ENCODE assay signal across 8 cellular contexts in genomic region chr4:145936142-145937020, GRCh38. TPM values are rescaled to one million over a fixed set of nuclear protein-coding genes. Genes with fewer than 3 reads are reported as not detected.
DNase-seq lines count a peak whose midpoint lies in the region; ATAC-seq and TF ChIP-seq lines count a peak whose summit lies in the region.

No MANE protein-coding gene starts in this region.

- H3K9me3 ChIP-seq in CD8-positive, alpha-beta T cell (ENCODE audit: low read length): no peaks in the 10 kb centered on the region

- peak; percentile 51 for ATAC-seq in CD8-positive, alpha-beta T cell
- ATAC-seq in HG03457 (IDR thresholded peaks at IDR 0.05; ENCODE audit: unreplicated experiment) (peak; percentile 35), natural killer cell (peak; percentile 53 to 78 (median 71))
- ATAC-seq in stimulated activated naive CD8-positive, alpha-beta T cell treated with anti-CD3 and anti-CD28 coated beads, Interleukin-15, amount 100 ng/mL, for 72 hours: peak; percentile 65

- CTCF ChIA-PET in CD8-positive, alpha-beta T cell (lab: Charles Lee): interaction anchor here (0.7 to 1.2 kb wide), 3 partner anchors 20 to 130 kb away, joined by 3 to 4 read pairs (median 3); no protein-coding TSS in a partner anchor

- peak overlapping the region; percentile 58 for H3K27ac ChIP-seq in CD8-positive, alpha-beta T cell (ENCODE audit: low read depth, low read length)

- POLR2A ChIA-PET in CD8-positive, alpha-beta T cell (lab: Charles Lee): interaction anchor here (0.9 to 1.9 kb wide), 4 partner anchors 9 to 42 kb away, joined by 3 to 7 read pairs (median 4); no protein-coding TSS in a partner anchor

- H3K4me1 Mint-ChIP-seq in CD8-positive, alpha-beta T cell (ENCODE audit: low read depth): peaks cover 47% of the 10 kb centered on the region
- peaks cover 48% of the 10 kb centered on the region for H3K4me1 Mint-ChIP-seq in activated T-helper 1 cell treated with anti-CD3 and anti-CD28 coated beads, Interleukin-12 subunit alpha, Interleukin-12 subunit beta, Interleukin-2, Interleukin-4 antibody, amounts not matched to agents 30 ng/mL and 10 ng/mL and 1 ng/mL, durations not matched to agents 14 hours and 24 hours and 36 hours (ENCODE audit: low read depth)
- peaks cover 34 to 40% of the 10 kb centered on the region in 2 donors for H3K4me1 Mint-ChIP-seq in natural killer cell
- peaks cover 56% of the 10 kb centered on the region for H3K4me1 Mint-ChIP-seq in stimulated activated naive CD8-positive, alpha-beta T cell treated with anti-CD3 and anti-CD28 coated beads, Interleukin-15, amount 100 ng/mL, for 72 hours

- TF ChIP-seq CTCF in CD8-positive, alpha-beta T cell (IDR thresholded peaks at IDR 0.05): peak; percentile 27
- TF ChIP-seq CTCF in fibroblast of mammary gland (conservative IDR thresholded peaks at IDR 0.05; ENCODE audit: control insufficient read depth, insufficient read depth, low read depth, low read length) (peak; percentile 17), natural killer cell (IDR thresholded peaks at IDR 0.05) (peak; percentile 36)

- H3K4me3 Mint-ChIP-seq in CD8-positive, alpha-beta T cell: peak overlapping the region; percentile 94
- H3K4me3 Mint-ChIP-seq in activated T-helper 1 cell treated with anti-CD3 and anti-CD28 coated beads, Interleukin-12 subunit alpha, Interleukin-12 subunit beta, Interleukin-2, Interleukin-4 antibody, amounts not matched to agents 30 ng/mL and 10 ng/mL and 1 ng/mL, durations not matched to agents 14 hours and 24 hours and 36 hours: peak overlapping the region; percentile 95
- peak overlapping the region; percentile 88 for H3K4me3 Mint-ChIP-seq in natural killer cell
- peak overlapping the region; percentile 92 to 94 for H3K4me3 Mint-ChIP-seq in stimulated activated naive CD8-positive, alpha-beta T cell treated with anti-CD3 and anti-CD28 coated beads, Interleukin-15, amount 100 ng/mL, for 72 hours

- no peaks in the 10 kb centered on the region for H3K9me3 Mint-ChIP-seq in CD8-positive, alpha-beta T cell
- no peaks in the 10 kb centered on the region for H3K9me3 Mint-ChIP-seq in activated T-helper 1 cell treated with anti-CD3 and anti-CD28 coated beads, Interleukin-12 subunit alpha, Interleukin-12 subunit beta, Interleukin-2, Interleukin-4 antibody, amounts not matched to agents 30 ng/mL and 10 ng/mL and 1 ng/mL, durations not matched to agents 14 hours and 24 hours and 36 hours
- no peaks in the 10 kb centered on the region for H3K9me3 Mint-ChIP-seq in natural killer cell
- no peaks in the 10 kb centered on the region for H3K9me3 Mint-ChIP-seq in stimulated activated naive CD8-positive, alpha-beta T cell treated with anti-CD3 and anti-CD28 coated beads, Interleukin-15, amount 100 ng/mL, for 72 hours

- peaks cover 28% of the 10 kb centered on the region for H3K4me1 ChIP-seq in CD8-positive, alpha-beta T cell (ENCODE audit: insufficient read depth, low read length)

- no peaks in the 10 kb centered on the region for H3K36me3 ChIP-seq in CD8-positive, alpha-beta T cell (ENCODE audit: insufficient read depth, low read length)

- DNase-seq in CD8-positive, alpha-beta T cell: peak; percentile 41 to 79 (median 70)
- peak; percentile 72 for DNase-seq in GM19240 (ENCODE audit: insufficient read length, low spot score)
- peak; percentile 94 for DNase-seq in OCI-M1 (lab: John Stamatoyannopoulos, UW)
- DNase-seq in activated T-helper 1 cell treated with anti-CD3 and anti-CD28 coated beads, Interleukin-12 subunit alpha, Interleukin-12 subunit beta, Interleukin-2, Interleukin-4 antibody, amounts not matched to agents 30 ng/mL and 10 ng/mL and 1 ng/mL, durations not matched to agents 14 hours and 24 hours and 36 hours (ENCODE audit: low spot score): peak; percentile 41
- DNase-seq in fibroblast of mammary gland (ENCODE audit: low read depth): peak; percentile 68
- DNase-seq in natural killer cell: peak; percentile 60
- peak; percentile 66 to 75 for DNase-seq in stimulated activated naive CD8-positive, alpha-beta T cell treated with anti-CD3 and anti-CD28 coated beads, Interleukin-15, amount 100 ng/mL, for 72 hours

- no peaks in the 10 kb centered on the region for H3K27me3 Mint-ChIP-seq in CD8-positive, alpha-beta T cell (ENCODE audit: low read depth)
- H3K27me3 Mint-ChIP-seq in activated T-helper 1 cell treated with anti-CD3 and anti-CD28 coated beads, Interleukin-12 subunit alpha, Interleukin-12 subunit beta, Interleukin-2, Interleukin-4 antibody, amounts not matched to agents 30 ng/mL and 10 ng/mL and 1 ng/mL, durations not matched to agents 14 hours and 24 hours and 36 hours (ENCODE audit: insufficient read depth): peaks cover 3% of the 10 kb centered on the region
- peaks cover 0 to 3% of the 10 kb centered on the region in 2 donors for H3K27me3 Mint-ChIP-seq in natural killer cell (ENCODE audit: low read depth in 2 of 2)
- H3K27me3 Mint-ChIP-seq in stimulated activated naive CD8-positive, alpha-beta T cell treated with anti-CD3 and anti-CD28 coated beads, Interleukin-15, amount 100 ng/mL, for 72 hours: no peaks in the 10 kb centered on the region

- peak overlapping the region; percentile 97 for H3K27ac Mint-ChIP-seq in CD8-positive, alpha-beta T cell
- H3K27ac Mint-ChIP-seq in activated T-helper 1 cell treated with anti-CD3 and anti-CD28 coated beads, Interleukin-12 subunit alpha, Interleukin-12 subunit beta, Interleukin-2, Interleukin-4 antibody, amounts not matched to agents 30 ng/mL and 10 ng/mL and 1 ng/mL, durations not matched to agents 14 hours and 24 hours and 36 hours: peak overlapping the region; percentile 96
- peak overlapping the region; percentile 86 to 94 for H3K27ac Mint-ChIP-seq in natural killer cell
- peak overlapping the region; percentile 99 for H3K27ac Mint-ChIP-seq in stimulated activated naive CD8-positive, alpha-beta T cell treated with anti-CD3 and anti-CD28 coated beads, Interleukin-15, amount 100 ng/mL, for 72 hours

- no peaks in the 10 kb centered on the region for H3K27me3 ChIP-seq in CD8-positive, alpha-beta T cell (ENCODE audit: insufficient read depth, low read length)

- H3K36me3 Mint-ChIP-seq in CD8-positive, alpha-beta T cell: peaks cover 14% of the 10 kb centered on the region
- H3K36me3 Mint-ChIP-seq in activated T-helper 1 cell treated with anti-CD3 and anti-CD28 coated beads, Interleukin-12 subunit alpha, Interleukin-12 subunit beta, Interleukin-2, Interleukin-4 antibody, amounts not matched to agents 30 ng/mL and 10 ng/mL and 1 ng/mL, durations not matched to agents 14 hours and 24 hours and 36 hours (ENCODE audit: low read depth): peaks cover 20% of the 10 kb centered on the region
- H3K36me3 Mint-ChIP-seq in natural killer cell: no peaks in the 10 kb centered on the region

- intact Hi-C loops in CD8-positive, alpha-beta T cell (cut with DNase I, micrococcal nuclease): loop anchor here (1.0 to 10.0 kb wide), 12 partner anchors 39 to 1748 kb away; partner anchors contain the start of genes OTUD4 (in 2 of the 2), SLC10A7 (in 2 of the 2), ABCE1 (in 1 of the 2) and ANAPC10 (in 1 of the 2)
- intact Hi-C loops in activated T-helper 1 cell treated with anti-CD3 and anti-CD28 coated beads, Interleukin-12 subunit alpha, Interleukin-12 subunit beta, Interleukin-2, Interleukin-4 antibody, amounts not matched to agents 30 ng/mL and 10 ng/mL and 1 ng/mL, durations not matched to agents 14 hours and 24 hours and 36 hours (cut with micrococcal nuclease): loop anchor here (1.0 to 10.0 kb wide), 9 partner anchors 69 to 838 kb away; partner anchors contain the start of genes ABCE1, ANAPC10, OTUD4 and SLC10A7
- intact Hi-C loops in natural killer cell (cut with micrococcal nuclease): loop anchor here (5.0 to 10.0 kb wide), 2 partner anchors 238 to 754 kb away; partner anchors contain the start of genes LSM6 and OTUD4

- peak overlapping the region; percentile 83 for H3K4me3 ChIP-seq in CD8-positive, alpha-beta T cell (ENCODE audit: low read depth, low read length)
- peak overlapping the region; percentile 92 for H3K4me3 ChIP-seq in fibroblast of mammary gland (ENCODE audit: control insufficient read depth, low read depth, low read length)

RNA-seq across cellular contexts. Expression of gene ZNF827, which starts 2.2 kb away (rescaled TPM):
- 10 to 100 TPM; 35.4 to 36.6 TPM for total RNA-seq in CD8-positive, alpha-beta T cell
- 50.7 and 51.1 TPM in 2 replicates for total RNA-seq in activated T-helper 1 cell treated with anti-CD3 and anti-CD28 coated beads, Interleukin-12 subunit alpha, Interleukin-12 subunit beta, Interleukin-2, Interleukin-4 antibody, amounts not matched to agents 30 ng/mL and 10 ng/mL and 1 ng/mL, durations not matched to agents 14 hours and 24 hours and 36 hours
- total RNA-seq in natural killer cell: 10 to 100 TPM; 25.8 to 35.5 (median 32.9) TPM

Comparison
In these comparisons a context has a peak if more than half of its experiments do, and no peak if none do; other contexts are left out.
1. Peak in every context shown above with its lines: DNase-seq, ATAC-seq, H3K4me3 ChIP-seq and H3K27ac ChIP-seq.
2. DNase-seq: peak in every context shown above with its lines; median percentile 94 in OCI-M1; 72 in GM19240; 70 in stimulated activated naive CD8-positive, alpha-beta T cell treated with anti-CD3 and anti-CD28 coated beads, Interleukin-15, amount 100 ng/mL, for 72 hours; 70 in CD8-positive, alpha-beta T cell; 68 in fibroblast of mammary gland; 60 in natural killer cell; 41 in activated T-helper 1 cell treated with anti-CD3 and anti-CD28 coated beads, Interleukin-12 subunit alpha, Interleukin-12 subunit beta, Interleukin-2, Interleukin-4 antibody, amounts not matched to agents 30 ng/mL and 10 ng/mL and 1 ng/mL, durations not matched to agents 14 hours and 24 hours and 36 hours.